ENCODE assay signal across 30 cellular contexts in genomic region chr7:149267733-149268132, GRCh38.
"Had no signal": no experiment of that assay in that cellular context is flagged by ENCODE, and none has a peak within 500 bp of the region (broad histone marks: within the 10 kb centered on the region; RNA-seq: fewer than 3 reads in every experiment).

No MANE protein-coding gene starts in this region.

- H3K4me1 Mint-ChIP-seq: endodermal cell had no signal

- H3K27ac ChIP-seq: colonic mucosa, esophagus muscularis mucosa, foreskin keratinocyte, gastroesophageal sphincter, heart left ventricle, hepatocyte, left lung, neural progenitor cell, prostate gland, right atrium auricular region, sigmoid colon, testis, tibial artery, upper lobe of left lung, uterus had no signal

- H3K27me3 ChIP-seq: colonic mucosa, esophagus muscularis mucosa, foreskin keratinocyte, gastroesophageal sphincter, heart left ventricle, hepatocyte, left lung, right atrium auricular region, sigmoid colon, testis, tibial artery, upper lobe of left lung, uterus had no signal

- H2AFZ ChIP-seq: hepatocyte, neural progenitor cell had no signal

- H3K27ac Mint-ChIP-seq: dendritic cell treated with granulocyte-macrophage colony-stimulating factor and Interleukin-4, amounts not matched to agents 40 ng/mL and 50 ng/mL, for 4 days; endodermal cell; nephron; neural progenitor cell; stimulated activated memory B cell treated with anti-CD40 and anti-IgM and Interleukin-4, amounts not matched to agents 10 μg/mL and 1 μg/mL and 100 μg/mL, for 72 hours had no signal

- H3K4me1 ChIP-seq: foreskin keratinocyte, neural progenitor cell, prostate gland, uterus had no signal

- H3K36me3 ChIP-seq: colonic mucosa, uterus had no signal

- ATAC-seq: foreskin keratinocyte; gastroesophageal sphincter; heart left ventricle; left cardiac atrium; left lung; naive thymus-derived CD4-positive, alpha-beta T cell; stimulated activated memory B cell treated with anti-CD40 and anti-IgM and Interleukin-4, amounts not matched to agents 10 μg/mL and 1 μg/mL and 100 μg/mL, for 72 hours; stimulated activated naive CD8-positive, alpha-beta T cell treated with anti-CD3 and anti-CD28 coated beads, Interleukin-15, Interleukin-2, amounts not matched to agents 100 U/mL and 50 U/mL, for 24 hours had no signal

- H3K9me3 Mint-ChIP-seq: dendritic cell treated with granulocyte-macrophage colony-stimulating factor and Interleukin-4, amounts not matched to agents 40 ng/mL and 50 ng/mL, for 4 days; endodermal cell; naive thymus-derived CD4-positive, alpha-beta T cell; nephron; neural progenitor cell had no signal

- FAIRE-seq: endothelial cell of umbilical vein, islet of Langerhans had no signal

- DNase-seq: colonic mucosa; effector CD8-positive, alpha-beta T cell; endodermal cell; foreskin keratinocyte; left cardiac atrium; mesendoderm; midbrain; naive thymus-derived CD4-positive, alpha-beta T cell; sigmoid colon; stimulated activated CD4-positive, alpha-beta T cell treated with anti-CD3 and anti-CD28 coated beads, Interleukin-2, amount 100 ng/mL, for 24 hours; stimulated activated CD4-positive, alpha-beta T cell treated with anti-CD3 and anti-CD28 coated beads, Interleukin-4, amount 100 ng/mL, for 24 hours; stimulated activated naive CD8-positive, alpha-beta T cell treated with anti-CD3 and anti-CD28 coated beads, Interleukin-15, Interleukin-2, amounts not matched to agents 100 U/mL and 50 U/mL, for 24 hours; substantia nigra; testis; tibial artery; upper lobe of left lung; uterus had no signal

- H3K4me3 ChIP-seq: colonic mucosa, esophagus muscularis mucosa, gastroesophageal sphincter, heart left ventricle, hepatocyte, left lung, neural progenitor cell, prostate gland, right atrium auricular region, sigmoid colon, testis, tibial artery, upper lobe of left lung, uterus had no signal

- H3K27me3 Mint-ChIP-seq: dendritic cell treated with granulocyte-macrophage colony-stimulating factor and Interleukin-4, amounts not matched to agents 40 ng/mL and 50 ng/mL, for 4 days; naive thymus-derived CD4-positive, alpha-beta T cell; stimulated activated memory B cell treated with anti-CD40 and anti-IgM and Interleukin-4, amounts not matched to agents 10 μg/mL and 1 μg/mL and 100 μg/mL, for 72 hours had no signal

- H3K4me3 Mint-ChIP-seq: dendritic cell treated with granulocyte-macrophage colony-stimulating factor and Interleukin-4, amounts not matched to agents 40 ng/mL and 50 ng/mL, for 4 days; endodermal cell; nephron; neural progenitor cell; stimulated activated memory B cell treated with anti-CD40 and anti-IgM and Interleukin-4, amounts not matched to agents 10 μg/mL and 1 μg/mL and 100 μg/mL, for 72 hours had no signal

- H3K4me2 ChIP-seq: hepatocyte, neural progenitor cell had no signal

- H3K9ac ChIP-seq: neural progenitor cell had no signal

- H3K9me3 ChIP-seq: colonic mucosa, esophagus muscularis mucosa, gastroesophageal sphincter, heart left ventricle, left lung, prostate gland, right atrium auricular region, sigmoid colon, testis, tibial artery, upper lobe of left lung, uterus had no signal
